Comparison of ENCODE assay signal across 8 cellular contexts in the genomic region with DNA sequence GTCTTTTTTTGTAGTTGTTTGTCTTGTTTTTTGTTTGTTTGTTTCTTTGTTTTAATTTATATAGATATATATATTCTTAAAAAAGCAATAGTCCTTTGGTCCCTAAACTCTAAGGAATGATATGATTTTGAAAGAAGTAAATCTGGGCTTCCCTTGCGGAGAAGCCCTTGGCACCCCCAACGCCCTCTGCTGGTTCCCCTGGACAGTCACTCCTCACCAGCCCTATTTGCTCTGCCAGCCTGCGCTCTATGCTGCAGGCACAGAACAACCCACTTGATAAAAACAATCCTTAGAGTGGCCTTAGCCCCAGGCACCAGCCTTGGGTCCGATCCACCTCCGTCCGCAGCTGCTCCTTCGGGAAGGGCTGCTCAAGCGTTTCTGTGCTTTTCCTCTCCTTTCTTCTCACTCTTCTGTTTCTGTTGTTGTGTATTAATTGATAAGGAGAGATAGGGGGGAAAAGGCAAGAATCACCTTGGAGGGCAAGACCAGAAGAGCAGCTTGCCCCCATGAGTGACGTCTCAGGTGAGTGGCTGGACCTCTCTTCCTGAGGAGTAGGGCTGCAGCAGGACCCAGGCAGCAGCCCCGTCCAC. TPM values are rescaled to one million over a fixed set of nuclear protein-coding genes. Genes with fewer than 3 reads are reported as not detected.
DNase-seq lines count a peak whose midpoint lies in the region; ATAC-seq, FAIRE-seq and TF ChIP-seq lines count a peak whose summit lies in the region.

No MANE protein-coding gene starts in this region.

- no peaks in the 10 kb centered on the region for H3K9me3 Mint-ChIP-seq in H9

- H3K4me2 ChIP-seq in H9 (ENCODE audit: insufficient read depth, insufficient read length, low read length) (no peak overlapping the region), GM12878 (ENCODE audit: control insufficient read depth, insufficient read depth) (no peak overlapping the region)

- H3K4me3 ChIP-seq in AG10803 (ENCODE audit: low read length) (no peak overlapping the region), GM12878 (no peak overlapping the region), left lung (no peak overlapping the region)

- H2BK12ac ChIP-seq in H9 (ENCODE audit: insufficient read length, low read depth, low read length), result no peak overlapping the region

- H3K27ac Mint-ChIP-seq in H9, result no peak overlapping the region

- H2BK120ac ChIP-seq in H9 (ENCODE audit: low read depth, low read length, poor library complexity, severe bottlenecking), result no peak overlapping the region

- H4K20me1 ChIP-seq in H9 (ENCODE audit: control insufficient read depth, insufficient read depth, insufficient read length), result no peaks in the 10 kb centered on the region
- no peaks in the 10 kb centered on the region for H4K20me1 ChIP-seq in GM12878 (ENCODE audit: control insufficient read depth, insufficient read depth)

- TF ChIP-seq CTCF in AG10803 (conservative IDR thresholded peaks at IDR 0.05; ENCODE audit: low read length) (peak; percentile 57), H9 (conservative IDR thresholded peaks at IDR 0.05) (peak; percentile 83), GM12878 (IDR thresholded peaks at IDR 0.05 in 2 of 3, conservative IDR thresholded peaks at IDR 0.05 in 1 of 3; ENCODE audit: control insufficient read depth in 2 of 3, extremely low read depth in 1 of 3, insufficient read depth in 1 of 3, low read depth in 3 of 3, low read length in 3 of 3) (peak; percentile 52 to 83 (median 59)), left lung (IDR thresholded peaks at IDR 0.05) (peak; percentile 45 to 67)

- no peak for TF ChIP-seq POLR2A in GM12878 (IDR thresholded peaks at IDR 0.05; ENCODE audit: low read depth, low read length)

- peak; percentile 30; the same call in 1 of the 2 replicates for TF ChIP-seq RAD21 in GM12878 (IDR thresholded peaks at IDR 0.05; ENCODE audit: insufficient read depth, low read depth, low read length)

- no peak for FAIRE-seq in GM12878 (lab: Jason Lieb, UNC)

- SMC1A ChIA-PET in GM12878 (lab: Charles Lee; ENCODE audit: uncharacterized antibody, unreplicated experiment), result interaction anchor here (1.4 to 1.6 kb wide), 2 partner anchors 12 to 59 kb away, joined by 4 to 6 read pairs; no protein-coding TSS in a partner anchor

- POLR2A ChIA-PET in GM12878 (lab: Charles Lee), result no interaction called here

- CTCF ChIA-PET in GM12878 (lab: Yijun Ruan, JAX), result interaction anchor here (1.1 to 2.1 kb wide), 6 partner anchors 12 to 542 kb away, joined by 3 to 15 read pairs (median 4); a partner anchor contains a TSS

- no peak overlapping the region for H3K27ac ChIP-seq in H9 (ENCODE audit: insufficient read length, low read depth, low read length)
- no peak overlapping the region for H3K27ac ChIP-seq in GM12878 (ENCODE audit: control insufficient read depth, insufficient read depth)
- no peak overlapping the region for H3K27ac ChIP-seq in left lung

- no peak overlapping the region for H3T11ph ChIP-seq in H9 (ENCODE audit: low read length)

- RAD21 ChIA-PET in GM12878 (lab: Charles Lee; ENCODE audit: unreplicated experiment), result interaction anchor here (0.8 kb wide), 1 partner anchor 86 kb away, joined by 3 read pairs; no protein-coding TSS in a partner anchor

- H3K36me3 Mint-ChIP-seq in H9 (ENCODE audit: insufficient read depth in 1 of 3, low read depth in 3 of 3), result no peaks in the 10 kb centered on the region

- H2BK15ac ChIP-seq in H9 (ENCODE audit: low read depth, low read length), result no peak overlapping the region

- no peak for TF ChIP-seq EP300 in GM12878 (IDR thresholded peaks at IDR 0.05; ENCODE audit: borderline replicate concordance in 1 of 2, control insufficient read depth in 1 of 2, low read depth in 2 of 2, low read length in 2 of 2)

- in situ Hi-C loops in GM12878 (cut with MboI), result no loop called here

- H3K36me3 ChIP-seq in GM12878 (ENCODE audit: control insufficient read depth in 2 of 2, insufficient read depth in 2 of 2, low read length in 1 of 2) (no peaks in the 10 kb centered on the region), left lung (no peaks in the 10 kb centered on the region)

- no peak overlapping the region for H2BK20ac ChIP-seq in H9 (ENCODE audit: low read depth, low read length, poor library complexity, severe bottlenecking)

- H3K27me3 ChIP-seq in H9 (ENCODE audit: insufficient read depth, low read length), result peaks cover 2% of the 10 kb centered on the region; the same call in 1 of the 2 replicates
- no peaks in the 10 kb centered on the region for H3K27me3 ChIP-seq in GM12878 (replicated peaks in 1 of 2; ENCODE audit: control insufficient read depth in 2 of 2, insufficient read depth in 2 of 2, low read length in 1 of 2)
- H3K27me3 ChIP-seq in left lung, result no peaks in the 10 kb centered on the region

- H3K9ac ChIP-seq in H9 (ENCODE audit: extremely low read depth, insufficient read length, low read length) (no peak overlapping the region), GM12878 (ENCODE audit: control insufficient read depth, insufficient read depth, low read length) (no peak overlapping the region)

- DNase-seq in AG10803 (ENCODE audit: low read depth) (peak; percentile 33), H9 (peak; percentile 72), T follicular helper cell (ENCODE audit: low read depth) (peak; percentile 38), GM12878 (ENCODE audit: low read depth, low spot score) (no peak), left lung (peak; percentile 54 to 85)
- peak; percentile 28 for DNase-seq in stimulated activated naive CD4-positive, alpha-beta T cell treated with Interleukin-2 at 50 U/mL for 16 hours (lab: John Stamatoyannopoulos, UW)

- no peaks in the 10 kb centered on the region for H3K4me1 ChIP-seq in H9 (ENCODE audit: insufficient read depth, low read length)
- no peaks in the 10 kb centered on the region for H3K4me1 ChIP-seq in GM12878 (ENCODE audit: control insufficient read depth, insufficient read depth, low read length)
- no peaks in the 10 kb centered on the region for H3K4me1 ChIP-seq in left lung

- H3K14ac ChIP-seq in H9 (ENCODE audit: insufficient read depth, low read length), result no peak overlapping the region

- no peak overlapping the region for H4K91ac ChIP-seq in H9 (ENCODE audit: insufficient read length, low read depth, low read length)

- no CpG with 5 or more reads among the region's 10 CpGs for whole genome bisulfite sequencing in H9 (ENCODE audit: extremely low coverage, insufficient read length, low lambda C conversion rate)
- WGBS in GM12878 (ENCODE audit: insufficient coverage, insufficient replicate concordance, low lambda C conversion rate, missing lambda C conversion rate), result 67% methylated on average over 10 of the region's 10 CpGs

- no peak overlapping the region for H2AFZ ChIP-seq in H9 (ENCODE audit: low read length)
- H2AFZ ChIP-seq in GM12878 (ENCODE audit: control insufficient read depth, low read depth, low read length), result no peak overlapping the region

- no peak overlapping the region for H3K4ac ChIP-seq in H9 (ENCODE audit: low read depth, low read length)

- H3K79me2 ChIP-seq in H9 (ENCODE audit: insufficient read depth, low read length) (no peaks in the 10 kb centered on the region), GM12878 (ENCODE audit: control insufficient read depth, insufficient read depth, low read length) (no peaks in the 10 kb centered on the region)

- H3K4me3 Mint-ChIP-seq in H9, result peak overlapping the region in 1 of 2 experiments; percentile 12; a peak in 1 of 5 replicates

- ATAC-seq in GM12878, result peak; percentile 87
- ATAC-seq in left lung, result peak; percentile 95
- no peak for ATAC-seq in GM19035 (IDR thresholded peaks at IDR 0.05; ENCODE audit: unreplicated experiment)
- no peak for ATAC-seq in GM19023 (IDR thresholded peaks at IDR 0.05; ENCODE audit: unreplicated experiment)

- no TSS peak for BruUV-seq in GM12878 (replicated peaks; lab: Mats Ljungman, UMichigan)

- H3K23me2 ChIP-seq in H9 (ENCODE audit: insufficient read length, low read depth, low read length, poor library complexity, severe bottlenecking), result no peaks in the 10 kb centered on the region

- H4K8ac ChIP-seq in H9 (replicated peaks; ENCODE audit: insufficient read length, low read depth, low read length), result no peak overlapping the region

- H2BK5ac ChIP-seq in H9 (ENCODE audit: insufficient read length, low read length), result no peak overlapping the region

- no peak overlapping the region for H3K56ac ChIP-seq in H9 (ENCODE audit: insufficient read length, low read depth, low read length)

- H3K27me3 Mint-ChIP-seq in H9 (ENCODE audit: low read depth), result peaks cover 13% of the 10 kb centered on the region

- no peak overlapping the region for H3K18ac ChIP-seq in H9 (ENCODE audit: insufficient read length, low read depth, low read length)

- no peaks in the 10 kb centered on the region for H3K4me1 Mint-ChIP-seq in H9

- intact Hi-C loops in GM12878 (cut with micrococcal nuclease; ENCODE audit: unreplicated experiment), result loop anchor here (5.0 kb wide), 1 partner anchor 89 kb away; a partner anchor contains a TSS
- intact Hi-C loops in left lung (cut with DNase I), result loop anchor here in 1 of 2 donors (10.0 kb wide), 1 partner anchor 81 kb away; no protein-coding TSS in a partner anchor

- H3K79me1 ChIP-seq in H9 (ENCODE audit: insufficient read depth, low read depth, low read length, poor library complexity, severe bottlenecking), result no peaks in the 10 kb centered on the region

- no peak overlapping the region for H3K23ac ChIP-seq in H9 (ENCODE audit: insufficient read length, low read depth, low read length)

- no peak overlapping the region for H4K5ac ChIP-seq in H9 (ENCODE audit: insufficient read length, low read depth, low read length)

- no peak overlapping the region for H2AK5ac ChIP-seq in H9 (ENCODE audit: insufficient read length, low read length)

- H3K9me3 ChIP-seq in H9 (ENCODE audit: control insufficient read depth, low read depth, low read length), result no peaks in the 10 kb centered on the region
- no peaks in the 10 kb centered on the region for H3K9me3 ChIP-seq in GM12878 (replicated peaks; ENCODE audit: control insufficient read depth, insufficient read depth, low read length)
- no peaks in the 10 kb centered on the region for H3K9me3 ChIP-seq in left lung

RNA-seq across cellular contexts. Expression of a gene that starts 13.7 kb away (rescaled TPM):
- 54.4 and 54.5 TPM in 2 replicates for total RNA-seq in H9 (2021)
- 104 and 119 TPM in 2 replicates for total RNA-seq in GM12878 (2013; cell fraction: nucleolus; rRNA removed)
- 26.3 and 31.2 TPM in 2 replicates for total RNA-seq in GM12878 (2014; rRNA removed)
- 21.5 and 25.0 TPM in 2 replicates for total RNA-seq in GM12878 (2014; rRNA removed; fragmentation: Illumina TruSeq; extraction: Trizol)
- total RNA-seq in GM12878 (2021), result 38.3 and 40.0 TPM in 2 replicates
- polyA plus RNA-seq in GM12878 (2011; ENCODE audit: low read depth), result 37.6 TPM
- 60.7 and 73.5 TPM in 2 replicates for polyA plus RNA-seq in GM12878 (2011; rRNA removed)
- 49.1 and 49.8 TPM in 2 replicates for polyA plus RNA-seq in GM12878 (2011; cell fraction: cytosol; rRNA removed)
- 245 and 317 TPM in 2 replicates for polyA plus RNA-seq in GM12878 (2011; cell fraction: nucleus; rRNA removed)
- polyA plus RNA-seq in GM12878 (2012), result 44.8 and 49.9 TPM in 2 replicates
- 41.4 and 47.2 TPM in 2 replicates for polyA plus RNA-seq in GM12878 (2014; fragmentation: Illumina TruSeq; extraction: Trizol)
- 10 to 100 TPM; 14.3 to 23.7 TPM for polyA plus RNA-seq in GM12878 (2014; fragmentation: Nextera tagmentation; extraction: Ambion mirVana)
- polyA plus RNA-seq in GM12878 (2014; rRNA removed), result 43.9 and 51.8 TPM in 2 replicates
- polyA plus RNA-seq in GM12878 (2016; fragmentation: Nextera tagmentation; extraction: Ambion mirVana), result 10 to 100 TPM; 15.5 to 27.6 TPM
- 39.3 and 65.1 TPM in 2 replicates for polyA minus RNA-seq in GM12878 (2011; rRNA and poly(A)+ RNA removed)
- polyA minus RNA-seq in GM12878 (2011; cell fraction: cytosol; rRNA and poly(A)+ RNA removed), result 9.0 and 13.4 TPM in 2 replicates
- 45.9 and 59.0 TPM in 2 replicates for polyA minus RNA-seq in GM12878 (2011; cell fraction: nucleus; rRNA and poly(A)+ RNA removed)
- 10 to 100 TPM; 60.5 to 64.5 TPM for total RNA-seq in left lung

RNA-seq across cellular contexts. Expression of a gene that starts 33.9 kb away (rescaled TPM):
- total RNA-seq in H9 (2021) (0.13 and 0.18 TPM in 2 replicates), GM12878 (2014; rRNA removed) (0.23 and 0.44 TPM in 2 replicates), GM12878 (2014; rRNA removed; fragmentation: Illumina TruSeq; extraction: Trizol) (0.31 and 0.32 TPM in 2 replicates), GM12878 (2021) (0.24 TPM in 1 of 2 replicates, not detected in the other), left lung (1 to 10 TPM; 1.3 to 2.2 TPM)
- 1.2 and 2.0 TPM in 2 replicates for total RNA-seq in GM12878 (2013; cell fraction: nucleolus; rRNA removed)
- 0.31 TPM for polyA plus RNA-seq in GM12878 (2011; ENCODE audit: low read depth)
- polyA plus RNA-seq in GM12878 (2011; rRNA removed) (0.39 and 0.54 TPM in 2 replicates), GM12878 (2014; fragmentation: Illumina TruSeq; extraction: Trizol) (0.25 and 0.46 TPM in 2 replicates), GM12878 (2014; fragmentation: Nextera tagmentation; extraction: Ambion mirVana) (under 1 TPM; 0.18 to 0.20 TPM), GM12878 (2014; rRNA removed) (0.27 and 0.33 TPM in 2 replicates), GM12878 (2016; fragmentation: Nextera tagmentation; extraction: Ambion mirVana) (under 1 TPM; 0.06 to 0.17 TPM)
- polyA plus RNA-seq in GM12878 (2011; cell fraction: cytosol; rRNA removed), result 0.32 and 0.36 TPM in 2 replicates
- polyA plus RNA-seq in GM12878 (2011; cell fraction: nucleus; rRNA removed), result 4.4 and 4.5 TPM in 2 replicates
- polyA plus RNA-seq in GM12878 (2012), result 0.26 and 0.62 TPM in 2 replicates
- polyA minus RNA-seq in GM12878 (2011; rRNA and poly(A)+ RNA removed), result 0.10 and 0.15 TPM in 2 replicates
- not detected in 2 replicates for polyA minus RNA-seq in GM12878 (2011; cell fraction: cytosol; rRNA and poly(A)+ RNA removed)
- 0.24 and 0.29 TPM in 2 replicates for polyA minus RNA-seq in GM12878 (2011; cell fraction: nucleus; rRNA and poly(A)+ RNA removed)

RNA-seq across cellular contexts. Expression of a gene that starts 55.0 kb away (rescaled TPM):
- 1,026 and 1,042 TPM in 2 replicates for total RNA-seq in H9 (2021)
- total RNA-seq in GM12878 (2013; cell fraction: nucleolus; rRNA removed), result 2,657 and 2,906 TPM in 2 replicates
- total RNA-seq in GM12878 (2014; rRNA removed), result 1,257 and 1,302 TPM in 2 replicates
- total RNA-seq in GM12878 (2014; rRNA removed; fragmentation: Illumina TruSeq; extraction: Trizol), result 912 and 984 TPM in 2 replicates
- 1,487 and 1,505 TPM in 2 replicates for total RNA-seq in GM12878 (2021)
- polyA plus RNA-seq in GM12878 (2011; ENCODE audit: low read depth), result 1,106 TPM
- polyA plus RNA-seq in GM12878 (2011; rRNA removed), result 2,011 and 2,640 TPM in 2 replicates
- 2,081 and 2,225 TPM in 2 replicates for polyA plus RNA-seq in GM12878 (2011; cell fraction: cytosol; rRNA removed)
- polyA plus RNA-seq in GM12878 (2011; cell fraction: nucleus; rRNA removed), result 3,305 and 4,399 TPM in 2 replicates
- polyA plus RNA-seq in GM12878 (2012), result 1,702 and 1,753 TPM in 2 replicates
- 1,523 and 1,631 TPM in 2 replicates for polyA plus RNA-seq in GM12878 (2014; fragmentation: Illumina TruSeq; extraction: Trizol)
- 100 to 1,000 TPM; 491 to 500 TPM for polyA plus RNA-seq in GM12878 (2014; fragmentation: Nextera tagmentation; extraction: Ambion mirVana)
- polyA plus RNA-seq in GM12878 (2014; rRNA removed), result 1,361 and 1,456 TPM in 2 replicates
- polyA plus RNA-seq in GM12878 (2016; fragmentation: Nextera tagmentation; extraction: Ambion mirVana), result 1,000 to 10,000 TPM; 1,696 to 1,742 TPM
- polyA minus RNA-seq in GM12878 (2011; rRNA and poly(A)+ RNA removed), result 2,197 and 2,457 TPM in 2 replicates
- 720 and 815 TPM in 2 replicates for polyA minus RNA-seq in GM12878 (2011; cell fraction: cytosol; rRNA and poly(A)+ RNA removed)
- 1,090 and 1,249 TPM in 2 replicates for polyA minus RNA-seq in GM12878 (2011; cell fraction: nucleus; rRNA and poly(A)+ RNA removed)
- 100 to 1,000 TPM; 596 to 991 TPM for total RNA-seq in left lung

Comparison
In these comparisons a context has a peak if more than half of its experiments do, and no peak if none do; other contexts are left out.
1. ATAC-seq: peak in GM12878 (single experiment) and left lung (single experiment); none in GM19035 (single experiment) and GM19023 (single experiment).
2. Peak in every context shown above with its lines, with median percentiles within 50 percentile points of each other: CTCF ChIP-seq.